24 cellular contexts compared by ENCODE assay signal in genomic region chr9:8030095-8030494, GRCh38.
"Had no signal": no experiment of that assay in that cellular context is flagged by ENCODE, and none has a peak within 500 bp of the region (broad histone marks: within the 10 kb centered on the region; RNA-seq: fewer than 3 reads in every experiment).

No MANE protein-coding gene starts in this region.

- H3K36me3 ChIP-seq: transverse colon had no signal

- H3K4me1 ChIP-seq: parathyroid adenoma, testis, transverse colon had no signal

- H2AFZ ChIP-seq: parathyroid adenoma had no signal

- DNase-seq: activated CD4-positive, alpha-beta memory T cell treated with anti-CD3 and anti-CD28 coated beads, Interleukin-2, amount 10 ng/mL, durations not matched to agents 7 days and 5 days; activated CD4-positive, alpha-beta T cell treated with anti-CD3 and anti-CD28 coated beads for 1 hour; activated CD4-positive, alpha-beta T cell treated with anti-CD3 and anti-CD28 coated beads, Interleukin-2, amount 10 ng/mL, durations not matched to agents 7 days and 5 days; activated CD8-positive, alpha-beta memory T cell treated with anti-CD3 and anti-CD28 coated beads, Interleukin-2, amount 50 U/mL, for 48 hours; activated gamma-delta T cell; activated naive CD4-positive, alpha-beta T cell treated with anti-CD3 and anti-CD28 coated beads, Interleukin-2, amount 10 ng/mL, durations not matched to agents 7 days and 5 days; activated naive CD8-positive, alpha-beta T cell treated with anti-CD3 and anti-CD28 coated beads, Interleukin-2, amount 10 ng/mL, durations not matched to agents 7 days and 5 days; activated T-cell treated with anti-CD3 and anti-CD28 coated beads, Interleukin-2, amount 50 U/mL, for 24 hours; dermis blood vessel endothelial cell; effector CD8-positive, alpha-beta T cell; head of caudate nucleus; hippocampal formation; left colon; midbrain; naive thymus-derived CD4-positive, alpha-beta T cell; nucleus accumbens; right cardiac atrium; stimulated activated CD4-positive, alpha-beta T cell treated with anti-CD3 and anti-CD28 coated beads, Interleukin-4, amount 100 ng/mL, for 1 hour; stimulated activated naive CD8-positive, alpha-beta T cell treated with anti-CD3 and anti-CD28 coated beads, Interleukin-15, Interleukin-2, amounts not matched to agents 100 U/mL and 50 U/mL, for 24 hours; T-helper 17 cell; T1000; testis; transverse colon had no signal

- H3K79me2 ChIP-seq: parathyroid adenoma had no signal

- H3K27ac ChIP-seq: parathyroid adenoma, testis, transverse colon had no signal

- H3K27me3 ChIP-seq: testis, transverse colon had no signal

- H3K4me3 ChIP-seq: testis, transverse colon had no signal

- H3K9me3 ChIP-seq: testis, transverse colon had no signal

- H3K9ac ChIP-seq: parathyroid adenoma had no signal

- ATAC-seq: left colon; naive thymus-derived CD4-positive, alpha-beta T cell; right cardiac atrium; stimulated activated naive CD8-positive, alpha-beta T cell treated with anti-CD3 and anti-CD28 coated beads, Interleukin-15, Interleukin-2, amounts not matched to agents 100 U/mL and 50 U/mL, for 24 hours; T-helper 17 cell had no signal
